In the genomic region with DNA sequence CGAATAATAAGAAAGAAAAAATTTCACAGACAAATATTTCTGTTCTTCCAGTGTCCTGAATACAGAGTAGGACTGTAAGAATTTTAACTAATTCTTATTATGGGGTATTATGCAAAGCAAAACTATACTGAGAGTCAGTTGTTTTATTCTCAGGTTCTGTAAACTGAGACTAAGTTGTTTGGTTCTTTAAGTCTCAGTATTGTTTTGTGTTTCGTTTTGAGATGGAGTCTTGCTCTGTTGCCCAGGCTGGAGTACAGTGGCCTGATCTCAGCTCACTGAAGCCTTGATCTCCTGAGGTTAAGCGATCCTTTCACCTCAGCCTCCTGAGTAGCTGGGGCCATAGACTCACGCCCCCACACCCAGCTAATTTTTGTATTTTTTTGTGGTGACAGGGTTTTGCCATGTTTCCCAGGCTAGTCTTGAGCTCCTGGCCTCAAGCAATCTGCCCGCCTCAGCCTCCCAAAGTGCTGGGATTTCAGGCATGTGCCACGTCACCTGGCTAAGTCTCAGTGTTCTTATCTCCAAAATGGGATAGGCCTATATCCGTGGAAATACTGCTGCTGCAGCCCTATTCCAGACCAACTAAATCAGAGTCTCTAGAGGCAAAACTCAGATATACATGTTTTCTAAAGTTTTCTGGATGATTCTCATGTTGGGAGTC, we compare ENCODE assay signal across 10 cellular contexts.
DNase-seq lines count a peak whose midpoint lies in the region; ATAC-seq lines count a peak whose summit lies in the region.
"Had no signal": no experiment of that assay in that cellular context is flagged by ENCODE, and none has a peak within 500 bp of the region (broad histone marks: within the 10 kb centered on the region; RNA-seq: fewer than 3 reads in every experiment).

No MANE protein-coding gene starts in this region.

- peaks cover 3 to 4% of the 10 kb centered on the region in 2 donors for H3K4me1 Mint-ChIP-seq in stimulated activated naive B cell treated with anti-CD40 and anti-IgM and Interleukin-4, amounts not matched to agents 10 μg/mL and 1 μg/mL and 100 μg/mL, for 72 hours
- H3K4me1 Mint-ChIP-seq: activated CD4-positive, alpha-beta T cell treated with anti-CD3 and anti-CD28 coated beads, Interleukin-2, amount 10 ng/mL, durations not matched to agents 24 days and 14 days had no signal

- ATAC-seq in GM19043 (IDR thresholded peaks at IDR 0.05; ENCODE audit: low read depth, unreplicated experiment) (peak; percentile 83), GM21786 (IDR thresholded peaks at IDR 0.05; ENCODE audit: unreplicated experiment) (peak; percentile 91), HG03139 (IDR thresholded peaks at IDR 0.05; ENCODE audit: unreplicated experiment) (peak; percentile 85)
- peak; percentile 39 to 46 for ATAC-seq in stimulated activated naive B cell treated with anti-CD40 and anti-IgM and Interleukin-4, amounts not matched to agents 10 μg/mL and 1 μg/mL and 100 μg/mL, for 72 hours (replicated peaks)

- H3K27ac Mint-ChIP-seq in stimulated activated naive B cell treated with anti-CD40 and anti-IgM and Interleukin-4, amounts not matched to agents 10 μg/mL and 1 μg/mL and 100 μg/mL, for 72 hours, result no peak overlapping the region
- H3K27ac Mint-ChIP-seq: activated CD4-positive, alpha-beta T cell treated with anti-CD3 and anti-CD28 coated beads, Interleukin-2, amount 10 ng/mL, durations not matched to agents 24 days and 14 days had no signal

- DNase-seq in stimulated activated naive B cell treated with anti-CD40 and anti-IgM and Interleukin-4, amounts not matched to agents 10 μg/mL and 1 μg/mL and 100 μg/mL, for 72 hours, result no peak
- DNase-seq in occipital lobe (lab: John Stamatoyannopoulos, UW) (no peak), SHP77 treated with DMSO at 0.1 percent for 48 hours (lab: John Stamatoyannopoulos, UW) (no peak), NCI-H2196 treated with DMSO at 0.1 percent for 48 hours (lab: John Stamatoyannopoulos, UW; ENCODE audit: unreplicated experiment) (no peak)
- DNase-seq: activated CD4-positive, alpha-beta T cell treated with anti-CD3 and anti-CD28 coated beads, Interleukin-2, amount 10 ng/mL, durations not matched to agents 24 days and 14 days; NCI-H774; testis had no signal

- no peak overlapping the region for H3K4me3 Mint-ChIP-seq in stimulated activated naive B cell treated with anti-CD40 and anti-IgM and Interleukin-4, amounts not matched to agents 10 μg/mL and 1 μg/mL and 100 μg/mL, for 72 hours
- H3K4me3 Mint-ChIP-seq: activated CD4-positive, alpha-beta T cell treated with anti-CD3 and anti-CD28 coated beads, Interleukin-2, amount 10 ng/mL, durations not matched to agents 24 days and 14 days had no signal

- H3K36me3 Mint-ChIP-seq in stimulated activated naive B cell treated with anti-CD40 and anti-IgM and Interleukin-4, amounts not matched to agents 10 μg/mL and 1 μg/mL and 100 μg/mL, for 72 hours, result peaks cover 0 to 5% of the 10 kb centered on the region in 2 donors

- H3K27me3 Mint-ChIP-seq in stimulated activated naive B cell treated with anti-CD40 and anti-IgM and Interleukin-4, amounts not matched to agents 10 μg/mL and 1 μg/mL and 100 μg/mL, for 72 hours, result no peaks in the 10 kb centered on the region
- H3K27me3 Mint-ChIP-seq: activated CD4-positive, alpha-beta T cell treated with anti-CD3 and anti-CD28 coated beads, Interleukin-2, amount 10 ng/mL, durations not matched to agents 24 days and 14 days had no signal

- H3K9me3 Mint-ChIP-seq in stimulated activated naive B cell treated with anti-CD40 and anti-IgM and Interleukin-4, amounts not matched to agents 10 μg/mL and 1 μg/mL and 100 μg/mL, for 72 hours, result peaks cover 0 to 2% of the 10 kb centered on the region in 2 donors
